1 cellular context compared by ENCODE assay signal in the genomic region with DNA sequence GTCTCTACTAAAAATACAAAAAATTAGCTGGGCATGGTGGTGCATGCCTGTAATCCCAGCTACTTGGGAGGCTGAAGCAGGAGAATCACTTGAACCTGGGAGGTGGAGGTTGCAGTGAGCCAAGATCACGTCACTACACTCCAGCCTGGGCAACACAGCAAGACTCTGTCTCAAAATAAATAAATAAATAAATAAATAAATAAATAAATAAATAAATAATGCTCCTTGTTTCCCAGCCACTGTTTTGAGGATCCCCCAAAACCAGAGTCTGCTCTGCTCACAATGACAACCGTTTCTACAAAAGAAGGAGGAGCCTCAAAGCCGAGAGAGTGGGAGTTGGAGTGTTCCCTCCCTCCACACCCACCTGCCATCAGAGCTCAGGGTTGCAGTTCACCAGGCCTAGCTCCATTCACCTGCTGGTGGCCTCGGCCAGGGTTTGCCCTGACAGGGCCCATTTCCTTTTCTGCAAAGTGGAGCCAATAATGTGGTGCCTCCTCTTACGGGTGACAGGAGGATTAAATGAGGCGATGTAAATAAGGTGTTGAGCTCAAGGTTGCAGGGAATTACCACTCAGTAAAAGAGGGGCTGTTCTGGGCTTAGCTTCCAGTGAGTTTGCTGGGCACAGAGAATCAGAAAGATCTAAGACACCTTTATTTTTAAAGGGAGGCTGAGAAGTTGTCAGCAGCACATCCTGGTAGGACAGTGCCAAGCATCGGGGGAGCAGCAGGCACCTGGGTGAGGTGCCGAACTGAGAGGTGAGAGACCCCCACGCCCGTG.
TF ChIP-seq lines count a peak whose summit lies in the region.

No MANE protein-coding gene starts in this region.

TF ChIP-seq in endothelial cell of umbilical vein, 7 proteins besides CTCF, POLR2A, EP300 and RAD21:
- no peak for TF ChIP-seq POLR2AphosphoS5 (IDR thresholded peaks at IDR 0.05; ENCODE audit: insufficient read depth, low read depth, low read length)
- TF ChIP-seq MYC (IDR thresholded peaks at IDR 0.05; ENCODE audit: low read depth, low read length): no peak
- TF ChIP-seq JUN (IDR thresholded peaks at IDR 0.05; ENCODE audit: borderline replicate concordance, insufficient read depth, insufficient read length, low read depth): no peak
- TF ChIP-seq, protein P1, sequence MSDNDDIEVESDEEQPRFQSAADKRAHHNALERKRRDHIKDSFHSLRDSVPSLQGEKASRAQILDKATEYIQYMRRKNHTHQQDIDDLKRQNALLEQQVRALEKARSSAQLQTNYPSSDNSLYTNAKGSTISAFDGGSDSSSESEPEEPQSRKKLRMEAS (IDR thresholded peaks at IDR 0.05; ENCODE audit: insufficient read depth, insufficient read length): no peak
- no peak for TF ChIP-seq GATA2 (IDR thresholded peaks at IDR 0.05; ENCODE audit: insufficient read depth, insufficient read length, low read depth, low read length)
- no peak for TF ChIP-seq EZH2 (IDR thresholded peaks at IDR 0.05; ENCODE audit: borderline replicate concordance, low read depth, low read length, severe bottlenecking)
